In the genomic region with DNA sequence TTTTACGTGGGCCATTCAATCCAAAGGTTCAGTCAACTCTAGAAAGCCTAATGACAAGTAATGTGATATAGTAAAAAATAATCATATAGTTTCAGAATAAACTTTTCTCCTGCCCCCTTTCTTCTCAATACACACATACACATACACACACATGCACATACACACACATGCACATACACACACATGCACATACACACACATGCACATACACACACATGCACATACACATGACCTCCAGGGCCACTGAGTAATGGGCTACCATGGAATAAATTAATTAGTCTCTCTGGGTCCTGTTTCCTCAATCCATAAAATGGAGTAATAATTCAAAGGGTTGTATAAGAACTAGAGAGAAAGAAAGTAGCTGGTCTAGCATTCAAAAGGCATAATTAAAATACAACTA, we compare ENCODE assay signal across 17 cellular contexts. TPM values are rescaled to one million over a fixed set of nuclear protein-coding genes. Genes with fewer than 3 reads are reported as not detected.
DNase-seq lines count a peak whose midpoint lies in the region; ATAC-seq and FAIRE-seq lines count a peak whose summit lies in the region.
"Had no signal": no experiment of that assay in that cellular context is flagged by ENCODE, and none has a peak within 500 bp of the region (broad histone marks: within the 10 kb centered on the region; RNA-seq: fewer than 3 reads in every experiment).

No MANE protein-coding gene starts in this region.

- no peaks in the 10 kb centered on the region for H3K27me3 ChIP-seq in CD4-positive, CD25-positive, alpha-beta regulatory T cell (ENCODE audit: control insufficient read depth, insufficient read depth, low read length)
- H3K27me3 ChIP-seq in CD4-positive, alpha-beta memory T cell (ENCODE audit: insufficient read depth, low read length), result no peaks in the 10 kb centered on the region
- no peaks in the 10 kb centered on the region for H3K27me3 ChIP-seq in naive thymus-derived CD4-positive, alpha-beta T cell (ENCODE audit: control insufficient read depth in 2 of 2, insufficient read depth in 2 of 2, low read length in 2 of 2)
- H3K27me3 ChIP-seq: BLaER1 treated with 17β-estradiol and CSF1 and Interleukin-3, amounts not matched to agents 10 nM and 100 nM had no signal

- H3K9me3 ChIP-seq in CD4-positive, CD25-positive, alpha-beta regulatory T cell (ENCODE audit: control insufficient read depth in 2 of 2, low read length in 2 of 2), result no peaks in the 10 kb centered on the region
- H3K9me3 ChIP-seq in CD4-positive, alpha-beta memory T cell (ENCODE audit: control insufficient read depth in 1 of 2, low read length in 2 of 2), result no peaks in the 10 kb centered on the region
- H3K9me3 ChIP-seq in naive thymus-derived CD4-positive, alpha-beta T cell (ENCODE audit: control insufficient read depth in 2 of 3, low read length in 3 of 3), result no peaks in the 10 kb centered on the region
- H3K9me3 ChIP-seq: HAP-1 had no signal

- FAIRE-seq in frontal cortex (lab: Jason Lieb, UNC), result no peak
- FAIRE-seq: K562 had no signal

- H3K27ac Mint-ChIP-seq in CD4-positive, CD25-positive, alpha-beta regulatory T cell, result peak overlapping the region; percentile 5 to 85 (median 45)
- H3K27ac Mint-ChIP-seq in CD4-positive, alpha-beta memory T cell, result peak overlapping the region in 6 of 7 donors; percentile 64 to 97 (median 84)
- peak overlapping the region; percentile 86 to 98 for H3K27ac Mint-ChIP-seq in T-cell
- peak overlapping the region in 7 of 9 donors; percentile 8 to 92 (median 86) for H3K27ac Mint-ChIP-seq in naive thymus-derived CD4-positive, alpha-beta T cell
- H3K27ac Mint-ChIP-seq: B cell had no signal

- no peaks in the 10 kb centered on the region for H3K27me3 Mint-ChIP-seq in CD4-positive, CD25-positive, alpha-beta regulatory T cell
- H3K27me3 Mint-ChIP-seq in CD4-positive, alpha-beta memory T cell, result peaks cover 0 to 2% of the 10 kb centered on the region in 2 donors
- H3K27me3 Mint-ChIP-seq in T-cell, result no peaks in the 10 kb centered on the region
- no peaks in the 10 kb centered on the region for H3K27me3 Mint-ChIP-seq in naive thymus-derived CD4-positive, alpha-beta T cell
- H3K27me3 Mint-ChIP-seq: B cell had no signal

- H3K4me1 Mint-ChIP-seq in CD4-positive, CD25-positive, alpha-beta regulatory T cell, result peaks cover 32 to 84% (median 64%) of the 10 kb centered on the region in 4 donors
- peaks cover 51 to 88% (median 71%) of the 10 kb centered on the region in 4 donors for H3K4me1 Mint-ChIP-seq in CD4-positive, alpha-beta memory T cell
- H3K4me1 Mint-ChIP-seq in T-cell, result peaks cover 69 to 77% (median 73%) of the 10 kb centered on the region in 3 donors
- H3K4me1 Mint-ChIP-seq in naive thymus-derived CD4-positive, alpha-beta T cell, result peaks cover 43 to 91% (median 69%) of the 10 kb centered on the region in 7 donors

- DNase-seq in CD4-positive, CD25-positive, alpha-beta regulatory T cell, result no peak
- DNase-seq in CD4-positive, alpha-beta memory T cell, result no peak
- DNase-seq in T-cell (no peak), KBM-7 (no peak), frontal cortex (ENCODE audit: low spot score in 2 of 2) (no peak)
- no peak for DNase-seq in naive thymus-derived CD4-positive, alpha-beta T cell
- DNase-seq: DMS153, DMS79, GF-D8, GM23248, IMR-90 had no signal

- intact Hi-C loops in CD4-positive, alpha-beta memory T cell (cut with micrococcal nuclease), result loop anchor here (10.0 kb wide), 1 partner anchor 1897 kb away; the partner anchor contains the start of gene PDIA6
- intact Hi-C loops in naive thymus-derived CD4-positive, alpha-beta T cell (cut with micrococcal nuclease), result loop anchor here (10.0 kb wide), 3 partner anchors 707 to 1367 kb away; partner anchors contain the start of gene ROCK2 (in 1 of the 2)

- H3K9me3 Mint-ChIP-seq in CD4-positive, CD25-positive, alpha-beta regulatory T cell, result no peaks in the 10 kb centered on the region
- H3K9me3 Mint-ChIP-seq in CD4-positive, alpha-beta memory T cell, result peaks cover 0 to 2% (median 0%) of the 10 kb centered on the region in 8 donors
- H3K9me3 Mint-ChIP-seq in T-cell, result peaks cover 0 to 5% (median 0%) of the 10 kb centered on the region in 3 donors
- peaks cover 0 to 4% (median 0%) of the 10 kb centered on the region in 11 donors for H3K9me3 Mint-ChIP-seq in naive thymus-derived CD4-positive, alpha-beta T cell

- CTCF ChIA-PET in CD4-positive, alpha-beta memory T cell (lab: Charles Lee; ENCODE audit: partially characterized antibody), result interaction anchor here (0.9 to 4.8 kb wide), 5 partner anchors 10 to 297 kb away, joined by 3 to 19 read pairs (median 3); no protein-coding TSS in a partner anchor
- CTCF ChIA-PET in T-cell (lab: Charles Lee), result interaction anchor here in 1 of 2 donors (0.5 kb wide), 1 partner anchor 1581 kb away, joined by 4 read pairs; no protein-coding TSS in a partner anchor
- CTCF ChIA-PET in naive thymus-derived CD4-positive, alpha-beta T cell (lab: Charles Lee), result interaction anchor here (0.6 kb wide), 1 partner anchor 274 kb away, joined by 3 read pairs; no protein-coding TSS in a partner anchor

- ATAC-seq in CD4-positive, CD25-positive, alpha-beta regulatory T cell (ENCODE audit: low read depth in 2 of 2), result no peak
- ATAC-seq in T-cell (replicated peaks in 1 of 4), result no peak
- no peak for ATAC-seq in naive thymus-derived CD4-positive, alpha-beta T cell
- ATAC-seq in GM21447 (IDR thresholded peaks at IDR 0.05; ENCODE audit: unreplicated experiment), result no peak
- ATAC-seq: K562 had no signal

- POLR2A ChIA-PET in CD4-positive, alpha-beta memory T cell (lab: Charles Lee; ENCODE audit: partially characterized antibody), result interaction anchor here (1.1 to 4.4 kb wide), 4 partner anchors 9 to 278 kb away, joined by 3 to 30 read pairs (median 4); no protein-coding TSS in a partner anchor
- POLR2A ChIA-PET in T-cell (lab: Charles Lee), result no interaction called here
- POLR2A ChIA-PET in naive thymus-derived CD4-positive, alpha-beta T cell (lab: Charles Lee), result interaction anchor here (0.7 to 1.0 kb wide), 2 partner anchors 11 to 540 kb away, joined by 3 read pairs; no protein-coding TSS in a partner anchor

- no peak overlapping the region for H3K4me3 ChIP-seq in CD4-positive, CD25-positive, alpha-beta regulatory T cell (ENCODE audit: low read depth, low read length)
- no peak overlapping the region for H3K4me3 ChIP-seq in CD4-positive, alpha-beta memory T cell (ENCODE audit: low read length in 2 of 2)
- no peak overlapping the region for H3K4me3 ChIP-seq in naive thymus-derived CD4-positive, alpha-beta T cell (ENCODE audit: low read length)
- H3K4me3 ChIP-seq: BLaER1 treated with 17β-estradiol and CSF1 and Interleukin-3, amounts not matched to agents 10 nM and 100 nM; GM23248; HAP-1; K562 had no signal

- H3K4me1 ChIP-seq in CD4-positive, CD25-positive, alpha-beta regulatory T cell (ENCODE audit: control insufficient read depth, insufficient read depth, low read length, poor library complexity, severe bottlenecking), result peaks cover 56% of the 10 kb centered on the region
- H3K4me1 ChIP-seq in CD4-positive, alpha-beta memory T cell (ENCODE audit: insufficient read depth, low read length), result peaks cover 78% of the 10 kb centered on the region
- H3K4me1 ChIP-seq in naive thymus-derived CD4-positive, alpha-beta T cell (ENCODE audit: control insufficient read depth in 2 of 2, insufficient read depth in 2 of 2, low read length in 2 of 2), result peaks cover 42 to 51% of the 10 kb centered on the region in 2 donors
- H3K4me1 ChIP-seq: HAP-1 had no signal

- H3K36me3 ChIP-seq in CD4-positive, CD25-positive, alpha-beta regulatory T cell (ENCODE audit: control insufficient read depth, insufficient read depth, low read length), result no peaks in the 10 kb centered on the region
- H3K36me3 ChIP-seq in CD4-positive, alpha-beta memory T cell (ENCODE audit: insufficient read depth, low read length), result no peaks in the 10 kb centered on the region
- no peaks in the 10 kb centered on the region for H3K36me3 ChIP-seq in naive thymus-derived CD4-positive, alpha-beta T cell (ENCODE audit: control insufficient read depth in 2 of 3, insufficient read depth in 3 of 3, low read length in 3 of 3)
- H3K36me3 ChIP-seq: BLaER1 treated with 17β-estradiol and CSF1 and Interleukin-3, amounts not matched to agents 10 nM and 100 nM; HAP-1 had no signal

- peak overlapping the region in 2 of 4 donors; percentile 28 to 53 for H3K4me3 Mint-ChIP-seq in CD4-positive, CD25-positive, alpha-beta regulatory T cell
- peak overlapping the region in 3 of 8 donors; percentile 55 to 79 (median 61) for H3K4me3 Mint-ChIP-seq in CD4-positive, alpha-beta memory T cell
- H3K4me3 Mint-ChIP-seq in T-cell, result peak overlapping the region in 1 of 3 donors; percentile 27
- peak overlapping the region in 2 of 10 donors; percentile 54 to 77 for H3K4me3 Mint-ChIP-seq in naive thymus-derived CD4-positive, alpha-beta T cell

- in situ Hi-C loops in KBM-7 (cut with MboI; ENCODE audit: low pct_unique_long_range_greater_than_20kb, low sequenced_read_pairs), result no loop called here

- H3K36me3 Mint-ChIP-seq in CD4-positive, CD25-positive, alpha-beta regulatory T cell, result no peaks in the 10 kb centered on the region
- H3K36me3 Mint-ChIP-seq in CD4-positive, alpha-beta memory T cell, result peaks cover 0 to 3% of the 10 kb centered on the region in 2 donors
- no peaks in the 10 kb centered on the region for H3K36me3 Mint-ChIP-seq in T-cell
- peaks cover 0 to 11% (median 0%) of the 10 kb centered on the region in 5 donors for H3K36me3 Mint-ChIP-seq in naive thymus-derived CD4-positive, alpha-beta T cell

- no peak overlapping the region for H3K27ac ChIP-seq in CD4-positive, CD25-positive, alpha-beta regulatory T cell (ENCODE audit: insufficient read depth, low read length, poor library complexity, severe bottlenecking)
- H3K27ac ChIP-seq in CD4-positive, alpha-beta memory T cell (ENCODE audit: low read depth, low read length), result no peak overlapping the region
- H3K27ac ChIP-seq in naive thymus-derived CD4-positive, alpha-beta T cell (ENCODE audit: low read depth, low read length), result no peak overlapping the region
- H3K27ac ChIP-seq: BLaER1 treated with 17β-estradiol and CSF1 and Interleukin-3, amounts not matched to agents 10 nM and 100 nM; GM23248; HL-60 had no signal

RNA-seq across cellular contexts. Expression of gene TRIB2, which starts 5.4 kb away (rescaled TPM):
- 180 TPM for total RNA-seq in CD4-positive, CD25-positive, alpha-beta regulatory T cell
- 100 to 1,000 TPM in 3 of 4 donors, 10 to 100 TPM in 1; 87.6 to 131 (median 109) TPM for polyA plus RNA-seq in CD4-positive, CD25-positive, alpha-beta regulatory T cell
- 100 to 1,000 TPM; 123 to 126 TPM for total RNA-seq in CD4-positive, alpha-beta memory T cell
- polyA plus RNA-seq in CD4-positive, alpha-beta memory T cell, result 10 to 100 TPM; 73.8 to 79.0 TPM
- total RNA-seq in T-cell (100 to 1,000 TPM; 111 to 131 (median 121) TPM), frontal cortex (82.7 TPM)
- total RNA-seq in naive thymus-derived CD4-positive, alpha-beta T cell, result 100 to 1,000 TPM in 3 of 5 experiments, 10 to 100 TPM in 2; 63.1 to 125 (median 110) TPM
- 10 to 100 TPM; 41.3 to 57.7 TPM for polyA plus RNA-seq in naive thymus-derived CD4-positive, alpha-beta T cell

Comparison
In these comparisons a context has a peak if more than half of its experiments do, and no peak if none do; other contexts are left out.
1. POLR2A ChIA-PET loops: an anchor here in CD4-positive, alpha-beta memory T cell (1.1 to 4.4 kb wide) and naive thymus-derived CD4-positive, alpha-beta T cell (0.7 to 1.0 kb wide); none called in T-cell.